In genomic region chr3:47381317-47382157, GRCh38 we compare ENCODE assay signal across 1 cellular context.
TF ChIP-seq lines count a peak whose summit lies in the region.

No MANE protein-coding gene starts in this region.

TF ChIP-seq in HepG2, 621 proteins besides CTCF, POLR2A, EP300 and RAD21 (continued from another document and continues in another):
- TF ChIP-seq ZNF496 (CRISPR knock-in tag; IDR thresholded peaks at IDR 0.05; ENCODE audit: insufficient replicate concordance) (no peak), MXD1 (CRISPR knock-in tag; IDR thresholded peaks at IDR 0.05) (no peak; the same call in 1 of the 2 replicates), PBX3 (CRISPR knock-in tag; IDR thresholded peaks at IDR 0.05; ENCODE audit: borderline replicate concordance) (no peak), PTBP1 (IDR thresholded peaks at IDR 0.05; ENCODE audit: low read depth, low read length, poor library complexity, severe bottlenecking) (no peak), RCOR2 (CRISPR knock-in tag; IDR thresholded peaks at IDR 0.05) (no peak), ZNF207 (IDR thresholded peaks at IDR 0.05; ENCODE audit: borderline replicate concordance) (no peak), ZNF646 (CRISPR knock-in tag; IDR thresholded peaks at IDR 0.05) (no peak), GRHL1 (CRISPR knock-in tag; conservative IDR thresholded peaks at IDR 0.05) (no peak), GABPA (IDR thresholded peaks at IDR 0.05; ENCODE audit: low read depth, low read length) (no peak), GABPA (CRISPR knock-in tag; IDR thresholded peaks at IDR 0.05; ENCODE audit: low read depth) (no peak), ZNF407 (CRISPR knock-in tag; IDR thresholded peaks at IDR 0.05; ENCODE audit: not compliant biosample characterization) (no peak), ZNF660 (CRISPR knock-in tag; IDR thresholded peaks at IDR 0.05; ENCODE audit: borderline replicate concordance, low read depth) (no peak), ZNF619 (CRISPR knock-in tag; IDR thresholded peaks at IDR 0.05) (no peak), PPARG (CRISPR knock-in tag; conservative IDR thresholded peaks at IDR 0.05) (no peak), NFYC (CRISPR knock-in tag; IDR thresholded peaks at IDR 0.05) (no peak), ZNF276 (CRISPR knock-in tag; IDR thresholded peaks at IDR 0.05; ENCODE audit: low read depth) (no peak), AKNA (CRISPR knock-in tag; IDR thresholded peaks at IDR 0.05; ENCODE audit: borderline replicate concordance) (no peak), ZNF281 (CRISPR knock-in tag; IDR thresholded peaks at IDR 0.05; ENCODE audit: borderline replicate concordance) (no peak), TARDBP (CRISPR knock-in tag; IDR thresholded peaks at IDR 0.05) (no peak), ESRRA (CRISPR knock-in tag; IDR thresholded peaks at IDR 0.05; ENCODE audit: low read depth) (no peak), MIXL1 (CRISPR knock-in tag; IDR thresholded peaks at IDR 0.05) (no peak)
